ENCODE assay signal across 8 cellular contexts in genomic region chr9:124216474-124217176, GRCh38. TPM values are rescaled to one million over a fixed set of nuclear protein-coding genes. Genes with fewer than 3 reads are reported as not detected.
DNase-seq lines count a peak whose midpoint lies in the region; ATAC-seq and TF ChIP-seq lines count a peak whose summit lies in the region.

No MANE protein-coding gene starts in this region.

- H3K36me3 ChIP-seq in mucosa of descending colon (ENCODE audit: low read depth) (no peaks in the 10 kb centered on the region), MG63 (no peaks in the 10 kb centered on the region)

- H3K9me3 ChIP-seq in mucosa of descending colon: no peaks in the 10 kb centered on the region
- H3K9me3 ChIP-seq in H9 (ENCODE audit: control insufficient read depth, low read depth, low read length): no peaks in the 10 kb centered on the region
- no peaks in the 10 kb centered on the region for H3K9me3 ChIP-seq in MG63

- H3K4ac ChIP-seq in H9 (ENCODE audit: low read depth, low read length): no peak overlapping the region

- no peak overlapping the region for H3K56ac ChIP-seq in H9 (ENCODE audit: insufficient read length, low read depth, low read length)

- no peak overlapping the region for H3K9ac ChIP-seq in H9 (ENCODE audit: extremely low read depth, insufficient read length, low read length)

- no peaks in the 10 kb centered on the region for H3K23me2 ChIP-seq in H9 (ENCODE audit: insufficient read length, low read depth, low read length, poor library complexity, severe bottlenecking)

- H2AK5ac ChIP-seq in H9 (ENCODE audit: insufficient read length, low read length): no peak overlapping the region

- no peaks in the 10 kb centered on the region for H4K20me1 ChIP-seq in H9 (ENCODE audit: control insufficient read depth, insufficient read depth, insufficient read length)

- no peak overlapping the region for H3T11ph ChIP-seq in H9 (ENCODE audit: low read length)

- H3K4me1 ChIP-seq in mucosa of descending colon (ENCODE audit: low read depth): peaks cover 26% of the 10 kb centered on the region
- H3K4me1 ChIP-seq in H9 (ENCODE audit: insufficient read depth, low read length): no peaks in the 10 kb centered on the region

- H3K36me3 Mint-ChIP-seq in activated T-helper 2 cell treated with anti-CD3 and anti-CD28 coated beads, Interferon-gamma antibody, Interleukin-2, Interleukin-4, amounts not matched to agents 10 μg/mL and 5 μg/mL and 100 μg/mL, durations not matched to agents 14 hours and 24 hours and 36 hours (ENCODE audit: low read depth): no peaks in the 10 kb centered on the region
- H3K36me3 Mint-ChIP-seq in H9 (ENCODE audit: insufficient read depth in 1 of 3, low read depth in 3 of 3): no peaks in the 10 kb centered on the region

- no peak overlapping the region for H2BK15ac ChIP-seq in H9 (ENCODE audit: low read depth, low read length)

- H3K79me1 ChIP-seq in H9 (ENCODE audit: insufficient read depth, low read depth, low read length, poor library complexity, severe bottlenecking): no peaks in the 10 kb centered on the region

- no peak overlapping the region for H3K27ac ChIP-seq in H9 (ENCODE audit: insufficient read length, low read depth, low read length)

- no CpG with 5 or more reads among the region's 9 CpGs for WGBS in H9 (ENCODE audit: extremely low coverage, insufficient read length, low lambda C conversion rate)

- no peak overlapping the region for H3K23ac ChIP-seq in H9 (ENCODE audit: insufficient read length, low read depth, low read length)

- H4K5ac ChIP-seq in H9 (ENCODE audit: insufficient read length, low read depth, low read length): no peak overlapping the region

- no peak overlapping the region for H4K8ac ChIP-seq in H9 (replicated peaks; ENCODE audit: insufficient read length, low read depth, low read length)

- no peak overlapping the region for H2BK20ac ChIP-seq in H9 (ENCODE audit: low read depth, low read length, poor library complexity, severe bottlenecking)

- H3K79me2 ChIP-seq in H9 (ENCODE audit: insufficient read depth, low read length): no peaks in the 10 kb centered on the region

- DNase-seq in MV-4-11 (lab: John Stamatoyannopoulos, UW) (peak; percentile 95), mucosa of descending colon (peak in 2 of 3 donors; percentile 49 to 72), H9 (no peak), ecto neural progenitor cell (ENCODE audit: low spot score) (no peak), MG63 (no peak)
- DNase-seq in activated T-helper 2 cell treated with anti-CD3 and anti-CD28 coated beads, Interferon-gamma antibody, Interleukin-2, Interleukin-4, amounts not matched to agents 10 μg/mL and 5 μg/mL and 100 μg/mL, durations not matched to agents 14 hours and 24 hours and 36 hours (ENCODE audit: low spot score): peak; percentile 59

- no peak overlapping the region; the same call in 1 of the 2 replicates for H3K14ac ChIP-seq in H9 (ENCODE audit: insufficient read depth, low read length)

- H3K4me1 Mint-ChIP-seq in activated T-helper 2 cell treated with anti-CD3 and anti-CD28 coated beads, Interferon-gamma antibody, Interleukin-2, Interleukin-4, amounts not matched to agents 10 μg/mL and 5 μg/mL and 100 μg/mL, durations not matched to agents 14 hours and 24 hours and 36 hours (ENCODE audit: low read depth): peaks cover 76% of the 10 kb centered on the region
- peaks cover 0 to 9% of the 10 kb centered on the region in 2 experiments; a peak in 2 of 4 replicates for H3K4me1 Mint-ChIP-seq in H9

- no peaks in the 10 kb centered on the region for H3K27me3 Mint-ChIP-seq in activated T-helper 2 cell treated with anti-CD3 and anti-CD28 coated beads, Interferon-gamma antibody, Interleukin-2, Interleukin-4, amounts not matched to agents 10 μg/mL and 5 μg/mL and 100 μg/mL, durations not matched to agents 14 hours and 24 hours and 36 hours (ENCODE audit: low read depth)
- peaks cover under 1% of the 10 kb centered on the region; the same call in 1 of the 2 replicates for H3K27me3 Mint-ChIP-seq in H9 (ENCODE audit: low read depth)

- ATAC-seq in GM18868 (IDR thresholded peaks at IDR 0.05; ENCODE audit: unreplicated experiment) (peak; percentile 23), mucosa of descending colon (peak; percentile 44), HG02981 (IDR thresholded peaks at IDR 0.05; ENCODE audit: unreplicated experiment) (no peak)

- no peaks in the 10 kb centered on the region for H3K27me3 ChIP-seq in H9 (ENCODE audit: insufficient read depth, low read length)
- no peaks in the 10 kb centered on the region for H3K27me3 ChIP-seq in MG63

- H3K4me2 ChIP-seq in H9 (ENCODE audit: insufficient read depth, insufficient read length, low read length): no peak overlapping the region

- peak overlapping the region; percentile 3 for H3K4me3 Mint-ChIP-seq in activated T-helper 2 cell treated with anti-CD3 and anti-CD28 coated beads, Interferon-gamma antibody, Interleukin-2, Interleukin-4, amounts not matched to agents 10 μg/mL and 5 μg/mL and 100 μg/mL, durations not matched to agents 14 hours and 24 hours and 36 hours (ENCODE audit: low read depth)
- no peak overlapping the region for H3K4me3 Mint-ChIP-seq in H9

- H3K4me3 ChIP-seq in mucosa of descending colon: no peak overlapping the region
- no peak overlapping the region for H3K4me3 ChIP-seq in MG63

- peak overlapping the region; percentile 87 for H3K27ac Mint-ChIP-seq in activated T-helper 2 cell treated with anti-CD3 and anti-CD28 coated beads, Interferon-gamma antibody, Interleukin-2, Interleukin-4, amounts not matched to agents 10 μg/mL and 5 μg/mL and 100 μg/mL, durations not matched to agents 14 hours and 24 hours and 36 hours
- H3K27ac Mint-ChIP-seq in H9: peak overlapping the region in 1 of 3 experiments; percentile 33; a peak in 2 of 7 replicates

- no peak overlapping the region for H3K18ac ChIP-seq in H9 (ENCODE audit: insufficient read length, low read depth, low read length)

- intact Hi-C loops in activated T-helper 2 cell treated with anti-CD3 and anti-CD28 coated beads, Interferon-gamma antibody, Interleukin-2, Interleukin-4, amounts not matched to agents 10 μg/mL and 5 μg/mL and 100 μg/mL, durations not matched to agents 14 hours and 24 hours and 36 hours (cut with micrococcal nuclease): loop anchor here (1.0 to 10.0 kb wide), 5 partner anchors 14 to 178 kb away; no protein-coding TSS in a partner anchor
- intact Hi-C loops in mucosa of descending colon (cut with DNase I, micrococcal nuclease): no loop called here

- TF ChIP-seq CTCF in mucosa of descending colon (IDR thresholded peaks at IDR 0.05) (no peak), H9 (conservative IDR thresholded peaks at IDR 0.05) (no peak)

- H2BK120ac ChIP-seq in H9 (ENCODE audit: low read depth, low read length, poor library complexity, severe bottlenecking): no peak overlapping the region

- H4K91ac ChIP-seq in H9 (ENCODE audit: insufficient read length, low read depth, low read length): no peak overlapping the region

- no peak overlapping the region for H2BK12ac ChIP-seq in H9 (ENCODE audit: insufficient read length, low read depth, low read length)

- H2BK5ac ChIP-seq in H9 (ENCODE audit: insufficient read length, low read length): no peak overlapping the region

- H3K9me3 Mint-ChIP-seq in activated T-helper 2 cell treated with anti-CD3 and anti-CD28 coated beads, Interferon-gamma antibody, Interleukin-2, Interleukin-4, amounts not matched to agents 10 μg/mL and 5 μg/mL and 100 μg/mL, durations not matched to agents 14 hours and 24 hours and 36 hours: no peaks in the 10 kb centered on the region
- no peaks in the 10 kb centered on the region for H3K9me3 Mint-ChIP-seq in H9

- H2AFZ ChIP-seq in H9 (ENCODE audit: low read length): no peak overlapping the region

RNA-seq across cellular contexts. Expression of gene NEK6, which starts 41.1 kb away (rescaled TPM):
- total RNA-seq in activated T-helper 2 cell treated with anti-CD3 and anti-CD28 coated beads, Interferon-gamma antibody, Interleukin-2, Interleukin-4, amounts not matched to agents 10 μg/mL and 5 μg/mL and 100 μg/mL, durations not matched to agents 14 hours and 24 hours and 36 hours: 44.6 and 47.7 TPM in 2 replicates
- total RNA-seq in mucosa of descending colon (10 to 100 TPM; 41.1 to 65.0 (median 51.8) TPM), H9 (2021) (13.7 and 14.3 TPM in 2 replicates)
- total RNA-seq in MG63 (2014; rRNA removed; shearing (Covaris generic); ENCODE audit: low replicate concordance): 25.0 and 33.1 TPM in 2 replicates

Comparison
In these comparisons a context has a peak if more than half of its experiments do, and no peak if none do; other contexts are left out.
1. DNase-seq: peak in MV-4-11 (single experiment), activated T-helper 2 cell treated with anti-CD3 and anti-CD28 coated beads, Interferon-gamma antibody, Interleukin-2, Interleukin-4, amounts not matched to agents 10 μg/mL and 5 μg/mL and 100 μg/mL, durations not matched to agents 14 hours and 24 hours and 36 hours (single experiment) and mucosa of descending colon (2 of 3); none in H9 (single experiment), ecto neural progenitor cell (single experiment) and MG63 (single experiment).